In genomic region chr5:150625831-150626746, GRCh38 we compare ENCODE assay signal across 9 cellular contexts. TPM values are rescaled to one million over a fixed set of nuclear protein-coding genes. Genes with fewer than 3 reads are reported as not detected.
A peak's percentile ranks its signal among the peaks of the same experiment; 100 is the strongest.
DNase-seq lines count a peak whose midpoint lies in the region; ATAC-seq and TF ChIP-seq lines count a peak whose summit lies in the region.
"Had no signal": no experiment of that assay in that cellular context is flagged by ENCODE, and none has a peak within 500 bp of the region (broad histone marks: within the 10 kb centered on the region; RNA-seq: fewer than 3 reads in every experiment).

No MANE protein-coding gene starts in this region.

- TF ChIP-seq CTCF in GM10266 (IDR thresholded peaks at IDR 0.05; ENCODE audit: control insufficient read depth, insufficient read depth, low read depth, missing control alignments) (no peak), HCT116 (IDR thresholded peaks at IDR 0.05 in 2 of 3, conservative IDR thresholded peaks at IDR 0.05 in 1 of 3; ENCODE audit: borderline replicate concordance in 1 of 3, insufficient read depth in 1 of 3, low read depth in 2 of 3, low read length in 2 of 3) (no peak), mesothelial cell of epicardium (IDR thresholded peaks at IDR 0.05; ENCODE audit: unreplicated experiment) (no peak)

- H3K27me3 Mint-ChIP-seq in T-cell (peaks cover 0 to 14% of the 10 kb centered on the region in 2 donors), mesothelial cell of epicardium (ENCODE audit: low read depth) (no peaks in the 10 kb centered on the region)

- no peak for TF ChIP-seq RAD21 in HCT116 (IDR thresholded peaks at IDR 0.05; ENCODE audit: low read depth)

- H3K9me3 ChIP-seq in HCT116 (ENCODE audit: control insufficient read depth in 1 of 2, insufficient read depth in 1 of 2, low read depth in 1 of 2, low read length in 2 of 2): no peaks in the 10 kb centered on the region

- CTCF ChIA-PET in HCT116 (lab: Charles Lee): no interaction called here
- CTCF ChIA-PET in T-cell (lab: Charles Lee): no interaction called here

- no peaks in the 10 kb centered on the region for H3K79me2 ChIP-seq in HCT116 (ENCODE audit: insufficient read depth, low read length)

- no peaks in the 10 kb centered on the region for H4K20me1 ChIP-seq in HCT116 (ENCODE audit: insufficient read depth)

- H3K4me3 ChIP-seq in HCT116 (replicated peaks in 1 of 2; ENCODE audit: low read depth in 1 of 2, low read length in 2 of 2): peak overlapping the region; percentile 69 to 80; a peak in 2 of 4 replicates

- peak; percentile 89 for DNase-seq in GM10266 (ENCODE audit: extremely low spot score)
- no peak for DNase-seq in HCT116 (ENCODE audit: low read depth, low spot score)
- DNase-seq in T-cell: peak in 1 of 34 experiments; percentile 24
- DNase-seq in mesothelial cell of epicardium (ENCODE audit: low spot score in 2 of 2, unreplicated experiment in 2 of 2): no peak
- no peak for DNase-seq in NCI-H82 treated with DMSO at 0.1 percent for 48 hours (lab: John Stamatoyannopoulos, UW; ENCODE audit: unreplicated experiment)
- DNase-seq in kidney glomerular epithelial cell (lab: John Stamatoyannopoulos, UW): no peak
- no peak for DNase-seq in activated CD4-positive, alpha-beta T cell treated with anti-CD3 and anti-CD28 coated beads for 1 hour

- H2AFZ ChIP-seq in HCT116 (ENCODE audit: low read depth, low read length, poor library complexity, severe bottlenecking): no peak overlapping the region

- H3K27me3 ChIP-seq in HCT116 (ENCODE audit: insufficient read depth, low read length): no peaks in the 10 kb centered on the region
- H3K27me3 ChIP-seq: cardiac muscle cell had no signal

- RAD21 ChIA-PET in HCT116 (lab: Charles Lee; ENCODE audit: low non-redundant PET in 1 of 2, low total read pairs in 2 of 2, uncharacterized antibody in 2 of 2, unreplicated experiment in 2 of 2): no interaction called here

- POLR2A ChIA-PET in HCT116 (lab: Charles Lee) (no interaction called here), T-cell (lab: Charles Lee) (no interaction called here)

- H3K36me3 Mint-ChIP-seq in T-cell (no peaks in the 10 kb centered on the region), mesothelial cell of epicardium (no peaks in the 10 kb centered on the region)

- BruUV-seq in HCT116 (replicated peaks; lab: Mats Ljungman, UMichigan): no TSS peak

- no peak overlapping the region for H3K9ac ChIP-seq in HCT116 (ENCODE audit: low read length)

- H3K4me3 Mint-ChIP-seq in T-cell (peak overlapping the region; percentile 37 to 49 (median 39)), mesothelial cell of epicardium (peak overlapping the region; percentile 59)

- no peaks in the 10 kb centered on the region for H3K9me3 Mint-ChIP-seq in T-cell
- H3K9me3 Mint-ChIP-seq in mesothelial cell of epicardium: no peaks in the 10 kb centered on the region

- H3K9me2 ChIP-seq in HCT116 (ENCODE audit: insufficient read depth): no peaks in the 10 kb centered on the region

- intact Hi-C loops in HCT116 (cut with micrococcal nuclease): no loop called here

- H3K27ac Mint-ChIP-seq in T-cell (no peak overlapping the region), mesothelial cell of epicardium (peak overlapping the region; percentile 17)

- H3K4me2 ChIP-seq in HCT116 (ENCODE audit: low read length): peak overlapping the region; percentile 98

- no peak overlapping the region for H3K27ac ChIP-seq in HCT116 (ENCODE audit: low read depth, low read length)
- H3K27ac ChIP-seq: cardiac muscle cell had no signal

- ATAC-seq in HCT116 (no peak), T-cell (replicated peaks in 1 of 4) (no peak), SK-N-SH treated with all-trans-retinoic acid at 6 μM for 48 hours (no peak)

- no peak for TF ChIP-seq POLR2A in HCT116 (IDR thresholded peaks at IDR 0.05; ENCODE audit: borderline replicate concordance, extremely low read depth, insufficient read depth, insufficient read length)

- peaks cover 15 to 25% (median 17%) of the 10 kb centered on the region in 3 donors for H3K4me1 Mint-ChIP-seq in T-cell
- H3K4me1 Mint-ChIP-seq in mesothelial cell of epicardium: peaks cover 45% of the 10 kb centered on the region

- no peaks in the 10 kb centered on the region for H3K36me3 ChIP-seq in HCT116 (ENCODE audit: control insufficient read depth in 1 of 2, insufficient read depth in 2 of 2, low read length in 2 of 2)
- H3K36me3 ChIP-seq: cardiac muscle cell had no signal

- peaks cover 32 to 52% of the 10 kb centered on the region in 2 experiments for H3K4me1 ChIP-seq in HCT116 (ENCODE audit: control insufficient read depth in 1 of 2, insufficient read depth in 2 of 2, low read length in 2 of 2)

TF ChIP-seq in HCT116, 20 proteins besides CTCF, POLR2A, EP300 and RAD21 (continues in another document):
- no peak for TF ChIP-seq SP1 (IDR thresholded peaks at IDR 0.05; ENCODE audit: low read depth)
- TF ChIP-seq SRF (IDR thresholded peaks at IDR 0.05; ENCODE audit: low read depth): no peak
- TF ChIP-seq ELF1 (IDR thresholded peaks at IDR 0.05; ENCODE audit: borderline replicate concordance, low read depth): no peak
- TF ChIP-seq ZNF274 (IDR thresholded peaks at IDR 0.05; ENCODE audit: low read depth, low read length): no peak
- no peak for TF ChIP-seq ZFX (IDR thresholded peaks at IDR 0.05)
- no peak for TF ChIP-seq FOSL1 (IDR thresholded peaks at IDR 0.05; ENCODE audit: low read depth)
- no peak for TF ChIP-seq YY1 (IDR thresholded peaks at IDR 0.05; ENCODE audit: extremely low read depth, insufficient replicate concordance, low read depth, low read length)
- no peak for TF ChIP-seq SIN3A (IDR thresholded peaks at IDR 0.05; ENCODE audit: low read depth)
- no peak for TF ChIP-seq MAX (IDR thresholded peaks at IDR 0.05)
- no peak for TF ChIP-seq TCF7L2 (IDR thresholded peaks at IDR 0.05; ENCODE audit: borderline replicate concordance, extremely low read depth, insufficient read depth, insufficient read length)

TF ChIP-seq in SK-N-SH treated with all-trans-retinoic acid at 6 μM for 48 hours, 23 proteins besides CTCF, POLR2A, EP300 and RAD21:
- TF ChIP-seq SNAI2 (CRISPR knock-in tag; IDR thresholded peaks at IDR 0.05) (no peak), BACH2 (CRISPR knock-in tag; IDR thresholded peaks at IDR 0.05; ENCODE audit: borderline replicate concordance) (no peak), ISL1 (CRISPR knock-in tag; IDR thresholded peaks at IDR 0.05) (no peak), ESRRG (CRISPR knock-in tag; IDR thresholded peaks at IDR 0.05) (no peak), GLIS3 (CRISPR knock-in tag; IDR thresholded peaks at IDR 0.05) (no peak), RARB (CRISPR knock-in tag; IDR thresholded peaks at IDR 0.05) (no peak), ARNTL (CRISPR knock-in tag; IDR thresholded peaks at IDR 0.05; ENCODE audit: borderline replicate concordance, low read depth) (no peak), PATZ1 (CRISPR knock-in tag; IDR thresholded peaks at IDR 0.05; ENCODE audit: borderline replicate concordance) (no peak), PPARA (CRISPR knock-in tag; IDR thresholded peaks at IDR 0.05; ENCODE audit: borderline replicate concordance) (no peak), TCF4 (CRISPR knock-in tag; IDR thresholded peaks at IDR 0.05; ENCODE audit: borderline replicate concordance) (no peak)
TF ChIP-seq in SK-N-SH treated with all-trans-retinoic acid at 6 μM for 48 hours: peak in this region for 0.

RNA-seq across cellular contexts. Expression of gene SYNPO, which starts 14.4 kb away (rescaled TPM):
- total RNA-seq in HCT116 (2021; ENCODE audit: unreplicated experiment): 8.2 TPM
- polyA plus RNA-seq in HCT116 (2012): 7.5 and 8.6 TPM in 2 replicates
- 1 to 10 TPM in 3 of 5 donors, under 1 TPM in 2; 0.09 to 1.9 (median 1.0) TPM for total RNA-seq in T-cell
- 84.4 to 86.6 TPM (median 85.3 TPM) in 3 replicates for total RNA-seq in mesothelial cell of epicardium

RNA-seq across cellular contexts. Expression of gene MYOZ3, which starts 35.0 kb away (rescaled TPM):
- total RNA-seq in HCT116 (2021; ENCODE audit: unreplicated experiment) (0.10 TPM), T-cell (not detected), mesothelial cell of epicardium (8.5 to 9.4 TPM (median 8.5 TPM) in 3 replicates)
- 0.04 and 0.06 TPM in 2 replicates for polyA plus RNA-seq in HCT116 (2012)
